In the genomic region with DNA sequence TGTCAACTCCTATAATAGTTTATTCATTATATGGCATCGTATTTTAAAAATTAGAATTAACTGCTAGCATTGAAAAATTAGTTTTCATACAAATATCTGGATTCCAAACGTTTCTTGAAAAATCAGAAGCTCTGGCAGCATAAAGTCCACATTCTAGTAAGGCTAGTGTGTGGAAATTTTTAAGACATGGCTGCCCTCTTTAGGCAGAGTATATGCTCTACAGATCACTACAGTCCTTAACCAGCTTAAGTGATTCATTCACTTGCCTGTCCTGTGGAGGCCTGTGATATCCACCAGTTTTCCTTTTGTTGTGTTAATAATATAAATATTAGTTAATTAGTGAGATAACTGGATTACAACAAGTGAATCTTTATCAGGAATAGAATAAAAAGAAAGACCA, we compare ENCODE assay signal across 8 cellular contexts.
A peak's percentile ranks its signal among the peaks of the same experiment; 100 is the strongest.
DNase-seq lines count a peak whose midpoint lies in the region; ATAC-seq and TF ChIP-seq lines count a peak whose summit lies in the region.

No MANE protein-coding gene starts in this region.

- no TSS peak for BruUV-seq in Panc1 (replicated peaks; lab: Mats Ljungman, UMichigan)

- in situ Hi-C loops in Panc1 (cut with HindIII; ENCODE audit: low pct_unique_long_range_greater_than_20kb, low sequenced_read_pairs): no loop called here

- CTCF ChIA-PET in Panc1 (lab: Charles Lee): no interaction called here
- CTCF ChIA-PET in activated naive CD4-positive, alpha-beta T cell treated with anti-CD3 and anti-CD28 coated beads, Interleukin-2, amount 10 ng/mL, durations not matched to agents 7 days and 5 days (lab: Charles Lee): no interaction called here

- TF ChIP-seq CTCF in Panc1 (IDR thresholded peaks at IDR 0.05): peak; percentile 48; the same call in 1 of the 2 replicates
- peak; percentile 68 for TF ChIP-seq CTCF in type B pancreatic cell (conservative IDR thresholded peaks at IDR 0.05)

- H3K36me3 ChIP-seq in Panc1 (ENCODE audit: control insufficient read depth, insufficient read depth, low read length): no peaks in the 10 kb centered on the region

- no peaks in the 10 kb centered on the region for H3K27me3 ChIP-seq in Panc1 (ENCODE audit: control insufficient read depth, insufficient read depth, low read length)

- no peak overlapping the region for H3K4me3 Mint-ChIP-seq in type B pancreatic cell
- no peak overlapping the region for H3K4me3 Mint-ChIP-seq in activated naive CD4-positive, alpha-beta T cell treated with anti-CD3 and anti-CD28 coated beads, Interleukin-2, amount 10 ng/mL, durations not matched to agents 7 days and 5 days

- POLR2A ChIA-PET in Panc1 (lab: Charles Lee): no interaction called here

- DNase-seq in SKM-1 treated with dmso at 0.1 percent for 144 hours (lab: John Stamatoyannopoulos, UW; ENCODE audit: unreplicated experiment) (peak; percentile 10), SKM-1 (lab: John Stamatoyannopoulos, UW; ENCODE audit: unreplicated experiment) (no peak), Panc1 (ENCODE audit: low read depth, low spot score) (no peak), fibroblast of the conjunctiva (ENCODE audit: low read depth) (peak; percentile 27), type B pancreatic cell (ENCODE audit: extremely low spot score, unreplicated experiment) (no peak)
- DNase-seq in activated naive CD4-positive, alpha-beta T cell treated with anti-CD3 and anti-CD28 coated beads, Interleukin-2, amount 10 ng/mL, durations not matched to agents 7 days and 5 days: no peak

- intact Hi-C loops in Panc1 (cut with micrococcal nuclease; ENCODE audit: unreplicated experiment): loop anchor here (5.0 kb wide), 1 partner anchor 1384 kb away; no protein-coding TSS in a partner anchor

- no peaks in the 10 kb centered on the region for H3K36me3 Mint-ChIP-seq in type B pancreatic cell
- H3K36me3 Mint-ChIP-seq in activated naive CD4-positive, alpha-beta T cell treated with anti-CD3 and anti-CD28 coated beads, Interleukin-2, amount 10 ng/mL, durations not matched to agents 7 days and 5 days: no peaks in the 10 kb centered on the region

- no peaks in the 10 kb centered on the region for H3K9me3 ChIP-seq in Panc1 (ENCODE audit: control insufficient read depth, insufficient read depth, low read depth, low read length)

- H3K9me3 Mint-ChIP-seq in type B pancreatic cell: no peaks in the 10 kb centered on the region
- H3K9me3 Mint-ChIP-seq in activated naive CD4-positive, alpha-beta T cell treated with anti-CD3 and anti-CD28 coated beads, Interleukin-2, amount 10 ng/mL, durations not matched to agents 7 days and 5 days: no peaks in the 10 kb centered on the region

- no peak overlapping the region for H3K27ac ChIP-seq in Panc1 (ENCODE audit: low read length)

- ATAC-seq in Panc1 (peak; percentile 87), HG02970 (IDR thresholded peaks at IDR 0.05; ENCODE audit: low FRiP score, unreplicated experiment) (no peak), GM21717 (IDR thresholded peaks at IDR 0.05; ENCODE audit: unreplicated experiment) (no peak)

- H3K4me1 ChIP-seq in Panc1 (ENCODE audit: control insufficient read depth, insufficient read depth, low read length): no peaks in the 10 kb centered on the region

- no peak overlapping the region for H3K27ac Mint-ChIP-seq in type B pancreatic cell
- H3K27ac Mint-ChIP-seq in activated naive CD4-positive, alpha-beta T cell treated with anti-CD3 and anti-CD28 coated beads, Interleukin-2, amount 10 ng/mL, durations not matched to agents 7 days and 5 days: no peak overlapping the region

- no peak overlapping the region for H3K4me3 ChIP-seq in Panc1 (ENCODE audit: low read depth in 2 of 2, low read length in 2 of 2)

- H3K4me1 Mint-ChIP-seq in type B pancreatic cell (ENCODE audit: unreplicated experiment): no peaks in the 10 kb centered on the region
- H3K4me1 Mint-ChIP-seq in activated naive CD4-positive, alpha-beta T cell treated with anti-CD3 and anti-CD28 coated beads, Interleukin-2, amount 10 ng/mL, durations not matched to agents 7 days and 5 days: peaks cover 3% of the 10 kb centered on the region

- no peaks in the 10 kb centered on the region for H3K27me3 Mint-ChIP-seq in type B pancreatic cell
- peaks cover 4% of the 10 kb centered on the region for H3K27me3 Mint-ChIP-seq in activated naive CD4-positive, alpha-beta T cell treated with anti-CD3 and anti-CD28 coated beads, Interleukin-2, amount 10 ng/mL, durations not matched to agents 7 days and 5 days

Comparison
In these comparisons a context has a peak if more than half of its experiments do, and no peak if none do; other contexts are left out.
1. DNase-seq: peak in SKM-1 treated with dmso at 0.1 percent for 144 hours (single experiment) and fibroblast of the conjunctiva (single experiment); none in SKM-1 (single experiment), Panc1 (single experiment), type B pancreatic cell (single experiment) and activated naive CD4-positive, alpha-beta T cell treated with anti-CD3 and anti-CD28 coated beads, Interleukin-2, amount 10 ng/mL, durations not matched to agents 7 days and 5 days (single experiment).